In genomic region chr16:47523342-47524006, GRCh38 we compare ENCODE assay signal across 8 cellular contexts.
DNase-seq lines count a peak whose midpoint lies in the region; ATAC-seq and TF ChIP-seq lines count a peak whose summit lies in the region.

No MANE protein-coding gene starts in this region.

- H3K27me3 ChIP-seq in endodermal cell (ENCODE audit: control insufficient read depth, insufficient read depth, low read length, poor library complexity, severe bottlenecking) = no peaks in the 10 kb centered on the region

- H3K9me3 ChIP-seq in endodermal cell (ENCODE audit: control insufficient read depth, low read length) = no peaks in the 10 kb centered on the region

- no peak overlapping the region for H3K27ac ChIP-seq in endodermal cell (ENCODE audit: low read depth, low read length)

- peaks cover 16% of the 10 kb centered on the region for H3K36me3 Mint-ChIP-seq in endodermal cell (ENCODE audit: low read depth)

- no peaks in the 10 kb centered on the region for H3K27me3 Mint-ChIP-seq in endodermal cell (ENCODE audit: insufficient read depth)

- TF ChIP-seq CTCF in endodermal cell (conservative IDR thresholded peaks at IDR 0.05) = no peak

- H3K4me1 Mint-ChIP-seq in endodermal cell = peaks cover 14% of the 10 kb centered on the region

- peaks cover 3% of the 10 kb centered on the region for H3K9me3 Mint-ChIP-seq in endodermal cell

- no peak overlapping the region for H3K27ac Mint-ChIP-seq in endodermal cell

- H3K4me3 ChIP-seq in endodermal cell (ENCODE audit: low read length) = no peak overlapping the region

- H3K36me3 ChIP-seq in endodermal cell (ENCODE audit: control insufficient read depth, insufficient read depth, low read length) = peaks cover 10% of the 10 kb centered on the region

- no peak overlapping the region for H3K4me3 Mint-ChIP-seq in endodermal cell

- peaks cover 4% of the 10 kb centered on the region for H3K4me1 ChIP-seq in endodermal cell (ENCODE audit: control insufficient read depth, insufficient read depth, low read length)

- DNase-seq in HT-29 (ENCODE audit: low spot score) (peak; percentile 15), kidney tubule cell (ENCODE audit: low spot score) (peak; percentile 62), endodermal cell (no peak), H4 (ENCODE audit: low spot score) (no peak), cerebellar cortex (ENCODE audit: low spot score) (no peak)
- no peak for DNase-seq in NK-92 treated with Interleukin-12 subunit alpha and Interleukin-12 subunit beta, amount 100 ng/mL, for 24 hours (lab: John Stamatoyannopoulos, UW)

- ATAC-seq in GM18499 (IDR thresholded peaks at IDR 0.05; ENCODE audit: insufficient read depth, unreplicated experiment) = peak; percentile 92
- peak; percentile 100 for ATAC-seq in GM21619 (IDR thresholded peaks at IDR 0.05; ENCODE audit: unreplicated experiment)

- WGBS in endodermal cell (ENCODE audit: insufficient coverage in 1 of 2, insufficient read length in 1 of 2), 2 experiments = 88 to 93% methylated on average over 1 to 2 of the region's 2 CpGs

- no peak overlapping the region for H3K9ac ChIP-seq in endodermal cell (ENCODE audit: extremely low read depth, low read length, poor library complexity, severe bottlenecking)

Comparison
In these comparisons a context has a peak if more than half of its experiments do, and no peak if none do; other contexts are left out.
1. DNase-seq: peak in HT-29 (single experiment) and kidney tubule cell (single experiment); none in endodermal cell (single experiment), H4 (single experiment), NK-92 treated with Interleukin-12 subunit alpha and Interleukin-12 subunit beta, amount 100 ng/mL, for 24 hours (single experiment) and cerebellar cortex (single experiment).